Comparison of ENCODE assay signal across 22 cellular contexts in genomic region chr9:17987174-17987573, GRCh38.
DNase-seq lines count a peak whose midpoint lies in the region; ATAC-seq and FAIRE-seq lines count a peak whose summit lies in the region.
"Had no signal": no experiment of that assay in that cellular context is flagged by ENCODE, and none has a peak within 500 bp of the region (broad histone marks: within the 10 kb centered on the region; RNA-seq: fewer than 3 reads in every experiment).

No MANE protein-coding gene starts in this region.

- H3K36me3 ChIP-seq in mucosa of rectum (ENCODE audit: control insufficient read depth in 2 of 2, insufficient read depth in 2 of 2, low read length in 2 of 2): no peaks in the 10 kb centered on the region
- H3K36me3 ChIP-seq: BE2C had no signal

- H3K27ac ChIP-seq in mucosa of rectum (ENCODE audit: low read depth in 2 of 2, low read length in 2 of 2): peak overlapping the region; percentile 1 to 16

- no peaks in the 10 kb centered on the region for H3K9me3 ChIP-seq in mucosa of rectum (ENCODE audit: control insufficient read depth in 2 of 2, low read length in 2 of 2)
- H3K9me3 ChIP-seq: BE2C had no signal

- no peak for ATAC-seq in GM19397 (IDR thresholded peaks at IDR 0.05; ENCODE audit: unreplicated experiment)

- H3K9ac ChIP-seq in mucosa of rectum (ENCODE audit: low read depth in 1 of 2, low read length in 2 of 2): no peak overlapping the region

- no peaks in the 10 kb centered on the region for H3K27me3 ChIP-seq in mucosa of rectum (ENCODE audit: control insufficient read depth in 2 of 2, insufficient read depth in 2 of 2, low read length in 2 of 2)
- H3K27me3 ChIP-seq: BE2C had no signal

- DNase-seq in NCI-H524 (lab: John Stamatoyannopoulos, UW) (peak; percentile 23 to 62), NCI-H524 treated with DMSO at 0.1 percent for 48 hours (lab: John Stamatoyannopoulos, UW) (peak; percentile 21), cerebellar cortex (ENCODE audit: low spot score) (no peak)
- DNase-seq in stimulated activated CD4-positive, alpha-beta T cell treated with anti-CD3 and anti-CD28 coated beads, Interleukin-4, amount 100 ng/mL, for 4 hours: no peak
- DNase-seq: ACHN; BE2C; C1 segment of cervical spinal cord; CD4-positive, CD25-positive, alpha-beta regulatory T cell; CD8-positive, alpha-beta memory T cell; COR-L47; DMS153; DMS79; GDM1; H9; IMR-90 had no signal

- H3K4me1 ChIP-seq in mucosa of rectum (ENCODE audit: control insufficient read depth in 2 of 2, insufficient read depth in 2 of 2, low read length in 2 of 2): peaks cover 6 to 10% of the 10 kb centered on the region in 2 donors
- H3K4me1 ChIP-seq: BE2C had no signal

- no peak overlapping the region for H3K4me3 ChIP-seq in mucosa of rectum (ENCODE audit: low read length in 2 of 2)

- FAIRE-seq in colon (lab: Jason Lieb, UNC): peak; percentile 73
- FAIRE-seq: A204.1, GM12892, H1, HTR-8/SVneo had no signal

Comparison
In these comparisons a context has a peak if more than half of its experiments do, and no peak if none do; other contexts are left out.
1. DNase-seq: peak in NCI-H524 (2 of 2) and NCI-H524 treated with DMSO at 0.1 percent for 48 hours (single experiment); none in cerebellar cortex (single experiment) and stimulated activated CD4-positive, alpha-beta T cell treated with anti-CD3 and anti-CD28 coated beads, Interleukin-4, amount 100 ng/mL, for 4 hours (0 of 2).